In the genomic region with DNA sequence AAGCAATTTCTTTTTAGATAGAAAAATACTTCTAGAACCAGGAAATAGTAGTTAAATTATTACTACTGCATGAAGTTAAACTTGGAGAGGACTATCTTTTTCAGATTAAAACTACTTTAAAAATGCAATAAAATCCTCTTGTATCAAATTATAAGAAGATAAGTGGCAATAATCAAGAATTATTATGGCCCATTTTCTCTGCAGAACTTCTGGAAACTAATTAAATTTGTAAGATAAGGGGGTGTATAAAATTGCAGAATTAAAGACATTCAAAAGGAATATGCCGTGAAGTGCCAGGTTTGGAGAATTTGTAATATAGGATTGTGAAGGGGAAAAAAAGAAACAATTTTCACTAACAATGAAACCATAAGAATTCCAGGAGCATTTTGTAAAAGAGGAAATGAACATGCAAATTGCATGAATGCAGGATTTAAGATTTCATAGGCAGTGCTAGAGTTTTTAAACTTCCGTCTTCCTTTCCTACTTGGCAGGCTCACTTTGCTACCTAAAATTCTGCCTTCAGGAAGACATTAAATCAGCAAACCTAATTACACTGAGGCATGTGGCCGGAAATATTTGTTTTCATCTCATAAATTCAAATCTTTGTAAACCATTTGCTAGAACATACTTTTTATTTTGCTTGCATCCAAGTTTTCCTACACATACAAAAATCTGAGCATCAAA, we compare ENCODE assay signal across 1 cellular context.
TF ChIP-seq lines count a peak whose summit lies in the region.

No MANE protein-coding gene starts in this region.

TF ChIP-seq in H1, 55 proteins besides CTCF, POLR2A, EP300 and RAD21 (continued from another document):
- TF ChIP-seq EGR1 (IDR thresholded peaks at IDR 0.05; ENCODE audit: borderline replicate concordance, low read depth, low read length) = no peak
- TF ChIP-seq CBX5 (IDR thresholded peaks at IDR 0.05; ENCODE audit: low read depth, low read length) = no peak
- TF ChIP-seq TBP (IDR thresholded peaks at IDR 0.05; ENCODE audit: low read depth, low read length) = no peak
- no peak for TF ChIP-seq CBX8 (IDR thresholded peaks at IDR 0.05; ENCODE audit: borderline replicate concordance, low read depth, low read length)
TF ChIP-seq in H1: peak in this region for 0.
